Comparison of ENCODE assay signal across 20 cellular contexts in genomic region chr6:110946498-110946897, GRCh38. TPM values are rescaled to one million over a fixed set of nuclear protein-coding genes. Genes with fewer than 3 reads are reported as not detected.
DNase-seq lines count a peak whose midpoint lies in the region; ATAC-seq, FAIRE-seq and TF ChIP-seq lines count a peak whose summit lies in the region.
"Had no signal": no experiment of that assay in that cellular context is flagged by ENCODE, and none has a peak within 500 bp of the region (broad histone marks: within the 10 kb centered on the region; RNA-seq: fewer than 3 reads in every experiment).

No MANE protein-coding gene starts in this region.

- no peak overlapping the region for H3K9ac ChIP-seq in IMR-90 (ENCODE audit: low read depth, low read length)
- no peak overlapping the region for H3K9ac ChIP-seq in mammary epithelial cell (ENCODE audit: insufficient read depth, low read length)

- DNase-seq in IMR-90 (peak; percentile 36), RWPE2 (ENCODE audit: low spot score) (no peak), mammary epithelial cell (peak; percentile 75), iris pigment epithelial cell (ENCODE audit: low read depth) (peak; percentile 26), pancreas (no peak), uterus (no peak)
- DNase-seq: Caco-2, DMS153, EL, HCEC 1CT, KBM-7, MG63, NCI-H1092, NCI-H146, NCI-H2081, NCI-H524 treated with DMSO at 0.1 percent for 48 hours, Right ventricle myocardium superior had no signal

- BruUV-seq in IMR-90 (replicated peaks; lab: Mats Ljungman, UMichigan) (no TSS peak), mammary epithelial cell (replicated peaks; lab: Mats Ljungman, UMichigan) (no TSS peak)

- H3K4me1 ChIP-seq in IMR-90 (ENCODE audit: control insufficient read depth, insufficient read depth, low read length) (peaks cover 5% of the 10 kb centered on the region; the same call in 1 of the 2 replicates), RWPE2 (ENCODE audit: insufficient read depth, poor library complexity, severe bottlenecking) (peaks cover 10% of the 10 kb centered on the region), mammary epithelial cell (ENCODE audit: insufficient read depth, low read length) (peaks cover 19% of the 10 kb centered on the region), pancreas (no peaks in the 10 kb centered on the region), uterus (no peaks in the 10 kb centered on the region)

- TF ChIP-seq POLR2A in IMR-90 (IDR thresholded peaks at IDR 0.05; ENCODE audit: low read depth, low read length), result no peak
- no peak for TF ChIP-seq POLR2A in uterus (IDR thresholded peaks at IDR 0.05)

- no peaks in the 10 kb centered on the region for H4K20me1 ChIP-seq in IMR-90 (ENCODE audit: insufficient read depth, low read length)
- H4K20me1 ChIP-seq in mammary epithelial cell (ENCODE audit: insufficient read depth, low read length), result no peaks in the 10 kb centered on the region

- H3K23ac ChIP-seq in IMR-90 (ENCODE audit: low read depth, low read length), result no peak overlapping the region

- POLR2A ChIA-PET in IMR-90 (lab: Charles Lee; ENCODE audit: unreplicated experiment), result no interaction called here

- H2AK9ac ChIP-seq in IMR-90 (replicated peaks; ENCODE audit: low read depth, low read length, poor library complexity), result peak overlapping the region; percentile 85

- no peak overlapping the region for H3K14ac ChIP-seq in IMR-90 (replicated peaks; ENCODE audit: low read depth, low read length)

- H4K5ac ChIP-seq in IMR-90 (ENCODE audit: low read depth, low read length), result no peak overlapping the region

- H2BK5ac ChIP-seq in IMR-90 (ENCODE audit: low read depth, low read length, poor library complexity, severe bottlenecking), result no peak overlapping the region

- no peak for ATAC-seq in IMR-90 (ENCODE audit: low read depth)
- peak; percentile 45 for ATAC-seq in RWPE2 (ENCODE audit: low read depth)
- no peak for ATAC-seq in pancreas
- ATAC-seq in GM19324 (IDR thresholded peaks at IDR 0.05; ENCODE audit: low FRiP score, unreplicated experiment), result no peak
- no peak for ATAC-seq in GM18498 (IDR thresholded peaks at IDR 0.05; ENCODE audit: unreplicated experiment)

- H2BK120ac ChIP-seq in IMR-90 (ENCODE audit: low read depth, low read length), result peak overlapping the region; percentile 22; the same call in 1 of the 2 replicates

- H3K27me3 ChIP-seq in IMR-90 (ENCODE audit: control insufficient read depth, insufficient read depth, low read length) (no peaks in the 10 kb centered on the region), RWPE2 (ENCODE audit: insufficient read depth, poor library complexity, severe bottlenecking) (no peaks in the 10 kb centered on the region), mammary epithelial cell (ENCODE audit: insufficient read depth, low read length) (no peaks in the 10 kb centered on the region), pancreas (no peaks in the 10 kb centered on the region), uterus (no peaks in the 10 kb centered on the region)
- H3K27me3 ChIP-seq: MG63 had no signal

- no peaks in the 10 kb centered on the region for H3K79me1 ChIP-seq in IMR-90 (ENCODE audit: low read depth in 1 of 2, low read length in 2 of 2)

- dilution Hi-C loops in IMR-90 (cut with HindIII; ENCODE audit: low sequenced_read_pairs, unreplicated experiment), result no loop called here
- dilution Hi-C loops in mammary epithelial cell (cut with HindIII; ENCODE audit: low sequenced_read_pairs), result no loop called here

- no peak overlapping the region for H3K27ac ChIP-seq in IMR-90 (ENCODE audit: insufficient read depth, low read length)
- peak overlapping the region; percentile 5 for H3K27ac ChIP-seq in RWPE2 (ENCODE audit: poor library complexity, severe bottlenecking)
- peak overlapping the region; percentile 36 for H3K27ac ChIP-seq in mammary epithelial cell (ENCODE audit: insufficient read depth, low read depth, low read length)
- no peak overlapping the region for H3K27ac ChIP-seq in pancreas
- no peak overlapping the region for H3K27ac ChIP-seq in uterus
- H3K27ac ChIP-seq: SK-N-MC had no signal

- H3K79me2 ChIP-seq in mammary epithelial cell (ENCODE audit: insufficient read depth, low read length), result no peaks in the 10 kb centered on the region

- H3K4me2 ChIP-seq in IMR-90 (ENCODE audit: low read depth, low read length), result no peak overlapping the region
- no peak overlapping the region for H3K4me2 ChIP-seq in mammary epithelial cell (ENCODE audit: insufficient read depth, low read depth, low read length)

- TF ChIP-seq RAD21 in IMR-90 (IDR thresholded peaks at IDR 0.05; ENCODE audit: low read length), result no peak

- no peak overlapping the region for H2BK15ac ChIP-seq in IMR-90 (ENCODE audit: low read depth, low read length)

- no peak overlapping the region for H3K18ac ChIP-seq in IMR-90 (ENCODE audit: low read depth, low read length)

- no peaks in the 10 kb centered on the region for H3K36me3 ChIP-seq in IMR-90 (ENCODE audit: control insufficient read depth, insufficient read depth, low read length)
- no peaks in the 10 kb centered on the region for H3K36me3 ChIP-seq in RWPE2 (ENCODE audit: low read depth)
- H3K36me3 ChIP-seq in mammary epithelial cell (ENCODE audit: insufficient read depth, low read length), result no peaks in the 10 kb centered on the region
- H3K36me3 ChIP-seq in pancreas, result no peaks in the 10 kb centered on the region
- H3K36me3 ChIP-seq in uterus, result no peaks in the 10 kb centered on the region
- H3K36me3 ChIP-seq: MG63 had no signal

- CTCF ChIA-PET in IMR-90 (lab: Yijun Ruan, JAX) (no interaction called here), mammary epithelial cell (lab: Charles Lee; ENCODE audit: low non-redundant PET) (interaction anchor here (0.6 to 0.8 kb wide), 4 partner anchors 264 to 1258 kb away, joined by 3 to 9 read pairs (median 4); no protein-coding TSS in a partner anchor)

- no peaks in the 10 kb centered on the region for H3K9me1 ChIP-seq in IMR-90 (ENCODE audit: insufficient read depth, low read length)

- intact Hi-C loops in IMR-90 (cut with micrococcal nuclease), result no loop called here
- intact Hi-C loops in mammary epithelial cell (cut with micrococcal nuclease), result no loop called here
- intact Hi-C loops in pancreas (cut with DNase I), result loop anchor here in 1 of 3 donors (10.0 kb wide), 1 partner anchor 262 kb away; no protein-coding TSS in a partner anchor
- intact Hi-C loops in uterus (cut with DNase I; ENCODE audit: low total_unique reads), result no loop called here

- H4K8ac ChIP-seq in IMR-90 (ENCODE audit: low read depth in 2 of 2, low read length in 2 of 2), result no peak overlapping the region

- no peak overlapping the region for H3K56ac ChIP-seq in IMR-90 (ENCODE audit: extremely low read depth, insufficient read depth, low read length)

- H3K9me3 ChIP-seq in IMR-90 (ENCODE audit: control insufficient read depth, insufficient read depth, low read length), result no peaks in the 10 kb centered on the region
- H3K9me3 ChIP-seq in RWPE2 (ENCODE audit: severe bottlenecking), result no peaks in the 10 kb centered on the region
- H3K9me3 ChIP-seq in mammary epithelial cell (replicated peaks; ENCODE audit: insufficient read depth, low read length), result no peaks in the 10 kb centered on the region
- H3K9me3 ChIP-seq in pancreas, result no peaks in the 10 kb centered on the region
- H3K9me3 ChIP-seq in uterus, result no peaks in the 10 kb centered on the region
- H3K9me3 ChIP-seq: Caco-2, MG63 had no signal

- FAIRE-seq in pancreas (lab: Jason Lieb, UNC), result no peak

- 83% methylated on average over 1 of the region's 2 CpGs; no CpG with 5 or more reads in 1 of the 2 experiments for WGBS in IMR-90 (ENCODE audit: extremely low coverage in 2 of 2, insufficient read length in 1 of 2), 2 experiments
- WGBS in mammary epithelial cell (ENCODE audit: low coverage, missing lambda C conversion rate), result 62% methylated on average over 2 of the region's 2 CpGs
- 89 to 98% methylated on average over 2 of the region's 2 CpGs for WGBS in pancreas, 2 donors

- TF ChIP-seq CTCF in IMR-90 (conservative IDR thresholded peaks at IDR 0.05; ENCODE audit: low read depth, low read length) (no peak), RWPE2 (IDR thresholded peaks at IDR 0.05; ENCODE audit: poor library complexity, severe bottlenecking) (no peak), mammary epithelial cell (conservative IDR thresholded peaks at IDR 0.05 in 1 of 2, IDR thresholded peaks at IDR 0.05 in 1 of 2; ENCODE audit: extremely low read depth in 1 of 2, insufficient read depth in 1 of 2, low read depth in 1 of 2, low read length in 2 of 2) (no peak), pancreas (IDR thresholded peaks at IDR 0.05) (no peak), uterus (IDR thresholded peaks at IDR 0.05) (no peak)

- peak overlapping the region; percentile 42; the same call in 1 of the 2 replicates for H3K4ac ChIP-seq in IMR-90 (ENCODE audit: low read depth, low read length)

- H2BK20ac ChIP-seq in IMR-90 (ENCODE audit: low read depth, low read length), result no peak overlapping the region

- no peak overlapping the region for H3K4me3 ChIP-seq in IMR-90 (ENCODE audit: insufficient read depth, low read depth, low read length)
- H3K4me3 ChIP-seq in RWPE2 (ENCODE audit: severe bottlenecking), result no peak overlapping the region
- no peak overlapping the region for H3K4me3 ChIP-seq in mammary epithelial cell (replicated peaks in 1 of 3; ENCODE audit: insufficient read depth in 1 of 3, low read depth in 2 of 3, low read length in 3 of 3)
- H3K4me3 ChIP-seq in pancreas, result no peak overlapping the region
- H3K4me3 ChIP-seq in uterus, result no peak overlapping the region
- H3K4me3 ChIP-seq: MG63, SK-N-MC had no signal

- in situ Hi-C loops in IMR-90 (cut with MboI; ENCODE audit: low sequenced_read_pairs) (no loop called here), mammary epithelial cell (cut with MboI; ENCODE audit: low sequenced_read_pairs in 2 of 2) (loop anchor here in 1 of 2 donors (5.0 kb wide), 1 partner anchor 264 kb away; no protein-coding TSS in a partner anchor)

- no peak overlapping the region for H4K91ac ChIP-seq in IMR-90 (ENCODE audit: insufficient read depth, low read depth, low read length)

- peak overlapping the region; percentile 63 for H2AFZ ChIP-seq in IMR-90 (replicated peaks; ENCODE audit: low read length, poor library complexity)
- no peak overlapping the region for H2AFZ ChIP-seq in mammary epithelial cell (ENCODE audit: low read depth, low read length)

- H2AK5ac ChIP-seq in IMR-90 (ENCODE audit: low read depth, low read length), result no peak overlapping the region; the same call in 1 of the 2 replicates

RNA-seq across cellular contexts. Expression of gene GTF3C6, which starts 12.0 kb away (rescaled TPM):
- total RNA-seq in IMR-90 (2012; rRNA removed) (10.4 and 42.5 TPM in 2 replicates), mammary epithelial cell (10 to 100 TPM; 17.5 to 74.7 TPM), pancreas (10 to 100 TPM; 14.8 to 35.2 (median 21.0) TPM), uterus (10 to 100 TPM in 3 of 4 donors, 1 to 10 TPM in 1; 3.8 to 43.4 (median 28.5) TPM)
- polyA plus RNA-seq in IMR-90 (2012; rRNA removed) (32.5 and 40.5 TPM in 2 replicates), mammary epithelial cell (23.7 TPM), pancreas (10 to 100 TPM; 31.7 to 37.1 TPM)
- polyA plus RNA-seq in IMR-90 (2012; cell fraction: cytosol; rRNA removed), result 4.0 and 10.3 TPM in 2 replicates
- polyA plus RNA-seq in IMR-90 (2012; cell fraction: nucleus; rRNA removed; ENCODE audit: low replicate concordance), result 0.53 and 4.8 TPM in 2 replicates
- 4.0 TPM for polyA minus RNA-seq in mammary epithelial cell

RNA-seq across cellular contexts. Expression of gene RPF2, which starts 35.3 kb away (rescaled TPM):
- total RNA-seq in IMR-90 (2012; rRNA removed) (17.7 and 38.3 TPM in 2 replicates), mammary epithelial cell (10 to 100 TPM; 26.3 to 39.8 TPM), pancreas (10 to 100 TPM; 10.5 to 21.0 (median 15.6) TPM), uterus (10 to 100 TPM in 3 of 4 donors, 1 to 10 TPM in 1; 8.2 to 36.4 (median 26.8) TPM)
- polyA plus RNA-seq in IMR-90 (2012; rRNA removed) (13.6 and 18.9 TPM in 2 replicates), mammary epithelial cell (19.3 TPM), pancreas (10 to 100 TPM; 16.9 TPM)
- 1.9 and 3.7 TPM in 2 replicates for polyA plus RNA-seq in IMR-90 (2012; cell fraction: cytosol; rRNA removed)
- 0.61 and 6.6 TPM in 2 replicates for polyA plus RNA-seq in IMR-90 (2012; cell fraction: nucleus; rRNA removed; ENCODE audit: low replicate concordance)
- polyA minus RNA-seq in mammary epithelial cell, result 12.3 TPM

Comparison
In these comparisons a context has a peak if more than half of its experiments do, and no peak if none do; other contexts are left out.
1. DNase-seq: peak in IMR-90 (single experiment), mammary epithelial cell (single experiment) and iris pigment epithelial cell (single experiment); none in RWPE2 (single experiment), pancreas (0 of 6) and uterus (0 of 2).
2. H3K27ac ChIP-seq: peak in RWPE2 (single experiment) and mammary epithelial cell (single experiment); none in IMR-90 (single experiment), pancreas (0 of 4) and uterus (0 of 2).